ENCODE assay signal across 7 cellular contexts in genomic region chr9:101311759-101312420, GRCh38.
DNase-seq lines count a peak whose midpoint lies in the region; ATAC-seq, FAIRE-seq and TF ChIP-seq lines count a peak whose summit lies in the region.

No MANE protein-coding gene starts in this region.

- H3K27me3 ChIP-seq in GM06990 (replicated peaks; ENCODE audit: control insufficient read depth, insufficient read depth, low read length) (no peaks in the 10 kb centered on the region), tibial artery (peaks cover 0 to 6% of the 10 kb centered on the region in 2 donors)

- H3K4me1 ChIP-seq in tibial artery: no peaks in the 10 kb centered on the region

- in situ Hi-C loops in astrocyte of the spinal cord (cut with HindIII; ENCODE audit: low sequenced_read_pairs): no loop called here

- H3K4me3 ChIP-seq in GM06990 (replicated peaks; ENCODE audit: low read depth, low read length) (no peak overlapping the region), astrocyte of the spinal cord (ENCODE audit: low read depth, low read length) (no peak overlapping the region), tibial artery (no peak overlapping the region)

- intact Hi-C loops in tibial artery (cut with DNase I; ENCODE audit: low total_unique reads): no loop called here

- no peak overlapping the region for H3K27ac ChIP-seq in tibial artery

- DNase-seq in GM06990 (ENCODE audit: extremely low read depth, insufficient read length) (peak; percentile 9), HS-27A (ENCODE audit: low read depth) (peak; percentile 35), NCI-H69 (lab: John Stamatoyannopoulos, UW) (peak; percentile 88), astrocyte of the spinal cord (ENCODE audit: low read depth, low spot score) (peak; percentile 76), tibial artery (no peak)

- peak; percentile 61 for TF ChIP-seq CTCF in GM06990 (IDR thresholded peaks at IDR 0.05; ENCODE audit: insufficient read depth, low read length, poor library complexity, severe bottlenecking)
- TF ChIP-seq CTCF in astrocyte of the spinal cord (IDR thresholded peaks at IDR 0.05; ENCODE audit: low read depth, low read length): peak; percentile 55
- peak; percentile 54 to 67 for TF ChIP-seq CTCF in tibial artery (IDR thresholded peaks at IDR 0.05)

- H3K36me3 ChIP-seq in GM06990 (ENCODE audit: control insufficient read depth, insufficient read depth, low read length) (no peaks in the 10 kb centered on the region), tibial artery (no peaks in the 10 kb centered on the region)

- H3K9me3 ChIP-seq in tibial artery: no peaks in the 10 kb centered on the region

- ATAC-seq in GM21528 (IDR thresholded peaks at IDR 0.05; ENCODE audit: low FRiP score, unreplicated experiment): peak; percentile 95

- FAIRE-seq in islet of Langerhans (lab: Jason Lieb, UNC): peak; percentile 99

Comparison
In these comparisons a context has a peak if more than half of its experiments do, and no peak if none do; other contexts are left out.
1. DNase-seq: peak in GM06990 (single experiment), HS-27A (single experiment), NCI-H69 (single experiment) and astrocyte of the spinal cord (single experiment); none in tibial artery (0 of 2).
2. Peak in every context shown above with its lines, with median percentiles within 50 percentile points of each other: CTCF ChIP-seq.